In the genomic region with DNA sequence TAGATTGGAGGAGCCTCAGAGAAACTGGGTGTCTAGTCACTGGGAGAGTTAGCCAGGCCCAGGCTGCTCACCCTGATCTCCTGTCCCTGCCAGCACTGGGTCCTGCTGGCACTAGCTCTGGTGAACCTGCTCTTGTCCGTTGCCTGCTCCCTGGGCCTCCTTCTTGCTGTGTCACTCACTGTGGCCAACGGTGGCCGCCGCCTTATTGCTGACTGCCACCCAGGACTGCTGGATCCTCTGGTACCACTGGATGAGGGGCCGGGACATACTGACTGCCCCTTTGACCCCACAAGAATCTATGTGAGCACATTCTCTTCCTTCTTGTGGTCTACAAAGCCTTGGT, we compare ENCODE assay signal across 12 cellular contexts. TPM values are rescaled to one million over a fixed set of nuclear protein-coding genes. Genes with fewer than 3 reads are reported as not detected.
A peak's percentile ranks its signal among the peaks of the same experiment; 100 is the strongest.
DNase-seq lines count a peak whose midpoint lies in the region; ATAC-seq, FAIRE-seq and TF ChIP-seq lines count a peak whose summit lies in the region.
"Had no signal": no experiment of that assay in that cellular context is flagged by ENCODE, and none has a peak within 500 bp of the region (broad histone marks: within the 10 kb centered on the region; RNA-seq: fewer than 3 reads in every experiment).

No MANE protein-coding gene starts in this region.

- POLR2A ChIA-PET in A549 (lab: Yijun Ruan, JAX): interaction anchor here (1.0 kb wide), 1 partner anchor 14 kb away, joined by 3 read pairs; a partner anchor contains a TSS

- peaks cover 3 to 14% (median 7%) of the 10 kb centered on the region in 3 donors for H3K4me1 Mint-ChIP-seq in naive B cell

- no peak for TF ChIP-seq RAD21 in A549 (conservative IDR thresholded peaks at IDR 0.05 in 1 of 2, IDR thresholded peaks at IDR 0.05 in 1 of 2)

- no peaks in the 10 kb centered on the region for H3K27me3 ChIP-seq in HUES48 (ENCODE audit: control insufficient read depth, insufficient read depth, low read length)

- H3K9me3 ChIP-seq in A549: no peaks in the 10 kb centered on the region
- H3K9me3 ChIP-seq in HUES48 (ENCODE audit: control insufficient read depth, insufficient read depth, low read length): no peaks in the 10 kb centered on the region

- WGBS in A549 (ENCODE audit: missing lambda C conversion rate): 94% methylated on average over 5 of the region's 5 CpGs

- peak overlapping the region in 4 of 6 donors; percentile 33 to 95 (median 90) for H3K27ac Mint-ChIP-seq in naive B cell
- H3K27ac Mint-ChIP-seq: activated T-helper 2 cell treated with anti-CD3 and anti-CD28 coated beads, Interferon-gamma antibody, Interleukin-2, Interleukin-4, amounts not matched to agents 10 μg/mL and 5 μg/mL and 100 μg/mL, durations not matched to agents 14 hours and 24 hours and 36 hours had no signal

- DNase-seq in A549 (ENCODE audit: low read depth in 1 of 2, low spot score in 1 of 2): no peak
- no peak for DNase-seq in epithelial cell of esophagus (ENCODE audit: low read depth)
- no peak for DNase-seq in naive B cell
- DNase-seq in GM13976 (ENCODE audit: low spot score): no peak
- DNase-seq in GM19239 (ENCODE audit: insufficient read length, low spot score): no peak
- no peak for DNase-seq in 8988T
- DNase-seq: NCI-H1436 had no signal

- FAIRE-seq in A549 (lab: Jason Lieb, UNC) (no peak), GM19239 (lab: Jason Lieb, UNC) (no peak)
- FAIRE-seq: D721Med, frontal cortex had no signal

- no peak for TF ChIP-seq EP300 in A549 (IDR thresholded peaks at IDR 0.05)

- H3K4me1 ChIP-seq in A549 (no peaks in the 10 kb centered on the region), HUES48 (ENCODE audit: control insufficient read depth, insufficient read depth, low read length) (peaks cover 6% of the 10 kb centered on the region; the same call in 1 of the 2 replicates)

- peak overlapping the region; percentile 72; the same call in 1 of the 2 replicates for H3K9ac ChIP-seq in HUES48 (ENCODE audit: low read depth, low read length)

- CTCF ChIA-PET in A549 (lab: Yijun Ruan, JAX): no interaction called here

- peaks cover 60% of the 10 kb centered on the region for H3K36me3 ChIP-seq in HUES48 (ENCODE audit: control insufficient read depth, insufficient read depth, low read length)

- H3K9me3 Mint-ChIP-seq in naive B cell: no peaks in the 10 kb centered on the region
- H3K9me3 Mint-ChIP-seq: activated T-helper 2 cell treated with anti-CD3 and anti-CD28 coated beads, Interferon-gamma antibody, Interleukin-2, Interleukin-4, amounts not matched to agents 10 μg/mL and 5 μg/mL and 100 μg/mL, durations not matched to agents 14 hours and 24 hours and 36 hours had no signal

- TF ChIP-seq POLR2A in A549 (IDR thresholded peaks at IDR 0.05; ENCODE audit: low read length): no peak

- peak overlapping the region in 3 of 8 donors; percentile 20 to 80 (median 57) for H3K4me3 Mint-ChIP-seq in naive B cell

- no peak overlapping the region for H3K4me2 ChIP-seq in A549

- in situ Hi-C loops in GM13976 (cut with MboI; ENCODE audit: low sequenced_read_pairs, unreplicated experiment): no loop called here

- peaks cover 27 to 37% of the 10 kb centered on the region in 2 donors for H3K36me3 Mint-ChIP-seq in naive B cell

- TF ChIP-seq CTCF in A549 (IDR thresholded peaks at IDR 0.05) (no peak), epithelial cell of esophagus (IDR thresholded peaks at IDR 0.05; ENCODE audit: insufficient read depth, low read depth, low read length, missing control alignments) (no peak), GM13976 (IDR thresholded peaks at IDR 0.05; ENCODE audit: borderline replicate concordance, control extremely low read depth, extremely low read depth, insufficient read depth, missing control alignments) (no peak)

- no peak overlapping the region for H3K4me3 ChIP-seq in A549
- peak overlapping the region; percentile 68 for H3K4me3 ChIP-seq in HUES48 (ENCODE audit: low read depth, low read length)
- H3K4me3 ChIP-seq in epithelial cell of esophagus (ENCODE audit: low read length): peak overlapping the region; percentile 59

- H3K27ac ChIP-seq in A549: no peak overlapping the region
- H3K27ac ChIP-seq in HUES48 (ENCODE audit: low read depth, low read length): peak overlapping the region; percentile 42

- H3K27me3 Mint-ChIP-seq in naive B cell: no peaks in the 10 kb centered on the region

- ATAC-seq in A549 (peak; percentile 10 to 19; a peak in 4 of 6 replicates), naive B cell (ENCODE audit: low read depth in 2 of 2) (peak; percentile 15), HG03108 (IDR thresholded peaks at IDR 0.05; ENCODE audit: unreplicated experiment) (no peak)

TF ChIP-seq in A549, 52 proteins besides CTCF, POLR2A, EP300 and RAD21:
- TF ChIP-seq TP53 (CRISPR knock-in tag; IDR thresholded peaks at IDR 0.05) (no peak), RARB (CRISPR knock-in tag; IDR thresholded peaks at IDR 0.05) (no peak), ZC3H11A (IDR thresholded peaks at IDR 0.05) (no peak), POLR2AphosphoS2 (conservative IDR thresholded peaks at IDR 0.05; ENCODE audit: low read length) (no peak), EHF (CRISPR knock-in tag; IDR thresholded peaks at IDR 0.05) (no peak), FOSL2 (IDR thresholded peaks at IDR 0.05) (no peak), FOSL2 (CRISPR knock-in tag; IDR thresholded peaks at IDR 0.05) (no peak), NFE2L2 (conservative IDR thresholded peaks at IDR 0.05; ENCODE audit: low read length) (no peak), SMC3 (IDR thresholded peaks at IDR 0.05) (no peak), GATA3 (IDR thresholded peaks at IDR 0.05; ENCODE audit: borderline replicate concordance) (no peak), JUNB (IDR thresholded peaks at IDR 0.05) (no peak)
- TF ChIP-seq, protein P1, sequence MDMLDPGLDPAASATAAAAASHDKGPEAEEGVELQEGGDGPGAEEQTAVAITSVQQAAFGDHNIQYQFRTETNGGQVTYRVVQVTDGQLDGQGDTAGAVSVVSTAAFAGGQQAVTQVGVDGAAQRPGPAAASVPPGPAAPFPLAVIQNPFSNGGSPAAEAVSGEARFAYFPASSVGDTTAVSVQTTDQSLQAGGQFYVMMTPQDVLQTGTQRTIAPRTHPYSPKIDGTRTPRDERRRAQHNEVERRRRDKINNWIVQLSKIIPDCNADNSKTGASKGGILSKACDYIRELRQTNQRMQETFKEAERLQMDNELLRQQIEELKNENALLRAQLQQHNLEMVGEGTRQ (IDR thresholded peaks at IDR 0.05): no peak
- TF ChIP-seq, protein P2, sequence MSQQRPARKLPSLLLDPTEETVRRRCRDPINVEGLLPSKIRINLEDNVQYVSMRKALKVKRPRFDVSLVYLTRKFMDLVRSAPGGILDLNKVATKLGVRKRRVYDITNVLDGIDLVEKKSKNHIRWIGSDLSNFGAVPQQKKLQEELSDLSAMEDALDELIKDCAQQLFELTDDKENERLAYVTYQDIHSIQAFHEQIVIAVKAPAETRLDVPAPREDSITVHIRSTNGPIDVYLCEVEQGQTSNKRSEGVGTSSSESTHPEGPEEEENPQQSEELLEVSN (IDR thresholded peaks at IDR 0.05; ENCODE audit: borderline replicate concordance, low read depth): no peak

RNA-seq across cellular contexts. Expression of a gene that starts 0.8 kb away (rescaled TPM):
- polyA plus RNA-seq in A549 (2011; rRNA removed) (1.2 and 1.3 TPM in 2 replicates), A549 (2017; fragmentation: RNase III; extraction: RNeasy Plus Mini Kit Qiagen cat#74134 plus additional on column Dnase treatment) (0.68 to 0.92 TPM (median 0.79 TPM) in 3 replicates), naive B cell (ENCODE audit: low read depth in 6 of 6) (1 to 10 TPM in 4 of 6 donors, under 1 TPM in 1, not detected in 1; 1.00 to 8.3 (median 3.9) TPM)
- 1.0 and 1.2 TPM in 2 replicates for polyA plus RNA-seq in A549 (2012; cell fraction: cytosol; rRNA removed)
- 7.8 and 10.5 TPM in 2 replicates for polyA plus RNA-seq in A549 (2012; cell fraction: nucleus; rRNA removed)
- polyA minus RNA-seq in A549 (2011; rRNA and poly(A)+ RNA removed): 0.45 and 0.92 TPM in 2 replicates

RNA-seq across cellular contexts. Expression of a gene that starts 14.5 kb away (rescaled TPM):
- polyA plus RNA-seq in A549 (2011; rRNA removed) (229 and 231 TPM in 2 replicates), A549 (2017; fragmentation: RNase III; extraction: RNeasy Plus Mini Kit Qiagen cat#74134 plus additional on column Dnase treatment) (126 to 140 TPM (median 138 TPM) in 3 replicates), naive B cell (ENCODE audit: low read depth in 6 of 6) (10 to 100 TPM; 45.3 to 76.5 (median 59.4) TPM)
- polyA plus RNA-seq in A549 (2012; cell fraction: cytosol; rRNA removed): 130 and 155 TPM in 2 replicates
- 131 and 139 TPM in 2 replicates for polyA plus RNA-seq in A549 (2012; cell fraction: nucleus; rRNA removed)
- 189 and 247 TPM in 2 replicates for polyA minus RNA-seq in A549 (2011; rRNA and poly(A)+ RNA removed)

RNA-seq across cellular contexts. Expression of a gene that starts 33.6 kb away (rescaled TPM):
- polyA plus RNA-seq in A549 (2011; rRNA removed) (123 and 129 TPM in 2 replicates), A549 (2017; fragmentation: RNase III; extraction: RNeasy Plus Mini Kit Qiagen cat#74134 plus additional on column Dnase treatment) (222 to 230 TPM (median 230 TPM) in 3 replicates), naive B cell (ENCODE audit: low read depth in 6 of 6) (100 to 1,000 TPM in 1 of 6 donors, 10 to 100 TPM in 5; 67.1 to 105 (median 73.2) TPM)
- polyA plus RNA-seq in A549 (2012; cell fraction: cytosol; rRNA removed): 113 and 119 TPM in 2 replicates
- 85.0 and 104 TPM in 2 replicates for polyA plus RNA-seq in A549 (2012; cell fraction: nucleus; rRNA removed)
- 108 and 111 TPM in 2 replicates for polyA minus RNA-seq in A549 (2011; rRNA and poly(A)+ RNA removed)

RNA-seq across cellular contexts. Expression of a gene that starts 46.6 kb away (rescaled TPM):
- polyA plus RNA-seq in A549 (2011; rRNA removed): 21.6 and 24.1 TPM in 2 replicates
- 15.4 and 18.6 TPM in 2 replicates for polyA plus RNA-seq in A549 (2012; cell fraction: cytosol; rRNA removed)
- 58.5 and 61.9 TPM in 2 replicates for polyA plus RNA-seq in A549 (2012; cell fraction: nucleus; rRNA removed)
- polyA plus RNA-seq in A549 (2017; fragmentation: RNase III; extraction: RNeasy Plus Mini Kit Qiagen cat#74134 plus additional on column Dnase treatment): 12.9 to 16.3 TPM (median 14.0 TPM) in 3 replicates
- 36.7 and 42.2 TPM in 2 replicates for polyA minus RNA-seq in A549 (2011; rRNA and poly(A)+ RNA removed)
- 1 to 10 TPM in 5 of 6 donors, under 1 TPM in 1; 0.47 to 7.5 (median 3.2) TPM for polyA plus RNA-seq in naive B cell (ENCODE audit: low read depth in 6 of 6)

RNA-seq across cellular contexts. Expression of a gene that starts 52.0 kb away (rescaled TPM):
- polyA plus RNA-seq in A549 (2011; rRNA removed): 1.5 TPM in 2 replicates
- 1.6 and 2.3 TPM in 2 replicates for polyA plus RNA-seq in A549 (2012; cell fraction: cytosol; rRNA removed)
- 2.5 and 2.6 TPM in 2 replicates for polyA plus RNA-seq in A549 (2012; cell fraction: nucleus; rRNA removed)
- 1.6 to 2.3 TPM (median 1.8 TPM) in 3 replicates for polyA plus RNA-seq in A549 (2017; fragmentation: RNase III; extraction: RNeasy Plus Mini Kit Qiagen cat#74134 plus additional on column Dnase treatment)
- polyA minus RNA-seq in A549 (2011; rRNA and poly(A)+ RNA removed): 1.2 and 1.5 TPM in 2 replicates
- under 1 TPM in 3 of 6 donors, not detected in 3; 0.17 to 0.65 (median 0.33) TPM for polyA plus RNA-seq in naive B cell (ENCODE audit: low read depth in 6 of 6)
